In the genomic region with DNA sequence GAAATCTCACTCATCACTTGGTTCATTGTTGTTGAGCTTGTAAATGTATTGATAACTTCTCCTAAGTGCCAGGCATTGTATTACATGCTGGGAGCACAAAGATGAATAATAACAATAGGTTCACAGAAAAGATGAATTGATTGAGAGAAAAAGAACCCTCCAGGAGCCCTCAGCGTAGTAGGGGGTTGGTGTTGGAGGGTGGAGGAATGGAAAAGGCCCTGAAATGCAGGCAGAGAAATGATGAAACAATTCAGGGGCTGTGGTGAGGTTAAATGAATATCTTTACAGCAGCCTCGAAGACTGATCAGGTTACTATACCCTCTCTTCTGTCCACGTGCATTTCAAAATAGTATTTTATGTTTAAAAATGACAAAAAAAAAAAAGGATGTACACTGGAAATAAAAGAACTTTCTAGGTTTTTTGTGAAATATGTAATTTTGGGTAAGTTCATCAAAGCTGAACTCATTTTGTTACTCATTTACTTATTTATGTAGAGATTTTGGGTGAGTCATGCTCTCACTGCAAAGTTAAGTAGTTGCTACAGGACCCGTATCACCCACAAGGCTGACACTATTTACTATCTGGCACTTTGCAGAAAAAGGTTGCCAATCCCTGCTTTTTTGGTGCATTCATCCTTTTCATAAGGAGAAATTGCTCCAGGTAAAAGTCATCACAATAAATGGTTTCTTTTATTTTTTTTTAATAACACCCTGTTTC, we compare ENCODE assay signal across 20 cellular contexts.
A peak's percentile ranks its signal among the peaks of the same experiment; 100 is the strongest.
DNase-seq lines count a peak whose midpoint lies in the region; ATAC-seq, FAIRE-seq and TF ChIP-seq lines count a peak whose summit lies in the region.
"Had no signal": no experiment of that assay in that cellular context is flagged by ENCODE, and none has a peak within 500 bp of the region (broad histone marks: within the 10 kb centered on the region; RNA-seq: fewer than 3 reads in every experiment).

No MANE protein-coding gene starts in this region.

- H3K14ac ChIP-seq in H1 (ENCODE audit: insufficient read length) = no peak overlapping the region

- H2BK12ac ChIP-seq in H1 (ENCODE audit: low read depth, low read length) = no peak overlapping the region

- H3K36me3 ChIP-seq in H1 (ENCODE audit: control insufficient read depth in 2 of 4, insufficient read depth in 4 of 4, low read length in 3 of 4) (no peaks in the 10 kb centered on the region), neural progenitor cell (no peaks in the 10 kb centered on the region)

- H2AFZ ChIP-seq in H1 (ENCODE audit: low read length) (peak overlapping the region; percentile 34; the same call in 1 of the 2 replicates), neural progenitor cell (replicated peaks) (peak overlapping the region; percentile 20)

- no peak overlapping the region for H2BK15ac ChIP-seq in H1 (ENCODE audit: low read length)

- no peak overlapping the region for H2BK20ac ChIP-seq in H1 (ENCODE audit: low read length)

- FAIRE-seq in H1 (lab: Jason Lieb, UNC) = no peak
- FAIRE-seq: GM19239, HTR-8/SVneo had no signal

- no peaks in the 10 kb centered on the region for H3K79me1 ChIP-seq in H1 (ENCODE audit: low read depth, low read length)

- TF ChIP-seq POLR2A in H1 (IDR thresholded peaks at IDR 0.05; ENCODE audit: control extremely low read depth in 1 of 2, low read depth in 2 of 2, low read length in 2 of 2) = no peak

- TF ChIP-seq CTCF in H1 (IDR thresholded peaks at IDR 0.05; ENCODE audit: control extremely low read depth in 1 of 3, insufficient read depth in 1 of 3, low read depth in 1 of 3, low read length in 3 of 3) (no peak), neural progenitor cell (IDR thresholded peaks at IDR 0.05) (no peak)

- TF ChIP-seq RAD21 in H1 (IDR thresholded peaks at IDR 0.05 in 1 of 2, conservative IDR thresholded peaks at IDR 0.05 in 1 of 2; ENCODE audit: low read depth in 2 of 2, low read length in 2 of 2) = no peak

- no peak overlapping the region for H2BK5ac ChIP-seq in H1 (ENCODE audit: low read depth, low read length)

- H3F3A ChIP-seq in neural progenitor cell (ENCODE audit: low read depth) = peaks cover 20% of the 10 kb centered on the region

- TF ChIP-seq EP300 in H1 (IDR thresholded peaks at IDR 0.05; ENCODE audit: borderline replicate concordance in 1 of 2, low read depth in 2 of 2, low read length in 2 of 2) = no peak

- H3K4me3 ChIP-seq in H1 (ENCODE audit: extremely low read depth in 1 of 4, insufficient read depth in 2 of 4, low read depth in 3 of 4, low read length in 4 of 4) (no peak overlapping the region), neural progenitor cell (no peak overlapping the region)

- H3K4me1 ChIP-seq in H1 (replicated peaks in 1 of 4; ENCODE audit: control insufficient read depth in 3 of 4, insufficient read depth in 4 of 4, low read length in 3 of 4) (no peaks in the 10 kb centered on the region; a peak in 1 of 7 replicates), neural progenitor cell (peaks cover 36% of the 10 kb centered on the region)

- H3K27me3 ChIP-seq in H1 (replicated peaks in 1 of 4; ENCODE audit: control insufficient read depth in 3 of 4, extremely low read depth in 1 of 4, insufficient read depth in 3 of 4, low read length in 3 of 4) (no peaks in the 10 kb centered on the region), neural progenitor cell (no peaks in the 10 kb centered on the region)

- POLR2A ChIA-PET in H1 (lab: Charles Lee; ENCODE audit: partially characterized antibody) = interaction anchor here (0.6 kb wide), 2 partner anchors 33 to 218 kb away, joined by 3 read pairs; no protein-coding TSS in a partner anchor

- no peak overlapping the region for H3K4me3 Mint-ChIP-seq in neural progenitor cell
- H3K4me3 Mint-ChIP-seq: CD14-positive monocyte had no signal

- DNase-seq in Caki2 (ENCODE audit: low read depth) (peak; percentile 40), M059J (ENCODE audit: low read depth) (peak; percentile 56), H1 (ENCODE audit: low read depth in 1 of 2, low spot score in 2 of 2) (peak in 1 of 2 experiments; percentile 38), neural progenitor cell (ENCODE audit: low spot score) (peak; percentile 20), D341Med (ENCODE audit: low spot score) (no peak), substantia nigra (lab: John Stamatoyannopoulos, UW) (no peak)
- DNase-seq: AML-193, EL, KBM-7, NCI-H1048, NCI-H2081 treated with DMSO at 0.1 percent for 48 hours, NCI-H510A treated with DMSO at 0.1 percent for 48 hours, SHP77 treated with DMSO at 0.1 percent for 48 hours had no signal

- peak overlapping the region; percentile 15 for H3K27ac Mint-ChIP-seq in neural progenitor cell
- H3K27ac Mint-ChIP-seq: CD14-positive monocyte had no signal

- no peak overlapping the region for H3K56ac ChIP-seq in H1 (replicated peaks; ENCODE audit: insufficient read length, low read depth, low read length)

- no peak overlapping the region for H3K4ac ChIP-seq in H1 (replicated peaks; ENCODE audit: insufficient read length, low read depth, low read length)

- in situ Hi-C loops in Caki2 (cut with HindIII; ENCODE audit: low pct_unique_long_range_greater_than_20kb, low sequenced_read_pairs) = no loop called here

- no peaks in the 10 kb centered on the region for H3K9me3 ChIP-seq in H1 (ENCODE audit: insufficient read depth in 2 of 2, low read depth in 1 of 2, low read length in 1 of 2)
- no peaks in the 10 kb centered on the region for H3K9me3 ChIP-seq in neural progenitor cell (ENCODE audit: low read depth)

- WGBS in H1 (ENCODE audit: extremely low coverage in 1 of 2, insufficient coverage in 1 of 2, insufficient read length in 1 of 2, insufficient replicate concordance in 2 of 2, low coverage in 1 of 2, low lambda C conversion rate in 2 of 2, missing lambda C conversion rate in 1 of 2), 2 experiments = 81% methylated on average over 4 of the region's 4 CpGs; no CpG with 5 or more reads in 1 of the 2 experiments

- no peak overlapping the region for H2AK5ac ChIP-seq in H1 (ENCODE audit: low read depth, low read length)

- no peak overlapping the region for H3K23ac ChIP-seq in H1 (ENCODE audit: insufficient read length)

- peaks cover 15% of the 10 kb centered on the region for H3K9me3 Mint-ChIP-seq in neural progenitor cell

- H3K9ac ChIP-seq in H1 (replicated peaks in 1 of 4; ENCODE audit: extremely low read depth in 1 of 4, low read depth in 3 of 4, low read length in 3 of 4) = no peak overlapping the region
- no peak overlapping the region for H3K9ac ChIP-seq in neural progenitor cell

- no peaks in the 10 kb centered on the region for H4K20me1 ChIP-seq in H1 (replicated peaks in 1 of 2; ENCODE audit: control insufficient read depth in 1 of 2, insufficient read depth in 2 of 2, low read length in 2 of 2)
- no peaks in the 10 kb centered on the region for H4K20me1 ChIP-seq in neural progenitor cell (ENCODE audit: low read depth)

- H3K23me2 ChIP-seq in H1 (ENCODE audit: low read depth, low read length) = no peaks in the 10 kb centered on the region

- H2BK120ac ChIP-seq in H1 (replicated peaks; ENCODE audit: low read depth, low read length) = no peak overlapping the region

- peaks cover 12% of the 10 kb centered on the region for H3K27me3 Mint-ChIP-seq in neural progenitor cell (ENCODE audit: insufficient read depth, low read depth)

- H3K4me2 ChIP-seq in H1 (ENCODE audit: insufficient read depth in 1 of 2, low read depth in 2 of 2, low read length in 2 of 2) (0 out of 4 replicates have a peak overlapping the region, but pooled peaks of 1 of the 2 experiments have one; percentile 0), neural progenitor cell (peak overlapping the region; percentile 4)

- no peaks in the 10 kb centered on the region for H3K79me2 ChIP-seq in H1 (ENCODE audit: control insufficient read depth in 1 of 2, insufficient read depth in 2 of 2, low read length in 2 of 2)
- no peaks in the 10 kb centered on the region for H3K79me2 ChIP-seq in neural progenitor cell (ENCODE audit: low read depth)

- peaks cover 46% of the 10 kb centered on the region for H3K4me1 Mint-ChIP-seq in neural progenitor cell
- H3K4me1 Mint-ChIP-seq: CD14-positive monocyte had no signal

- CTCF ChIA-PET in H1 (lab: Charles Lee; ENCODE audit: partially characterized antibody) = interaction anchor here (1.1 to 1.7 kb wide), 7 partner anchors 9 to 25 kb away, joined by 3 to 6 read pairs (median 4); no protein-coding TSS in a partner anchor

- no peak overlapping the region for H4K8ac ChIP-seq in H1 (ENCODE audit: extremely low read depth, insufficient read depth, low read length)

- no peak for ATAC-seq in HG03469 (IDR thresholded peaks at IDR 0.05; ENCODE audit: unreplicated experiment)
- ATAC-seq: HCT116, SK-N-SH treated with all-trans-retinoic acid at 6 μM for 48 hours had no signal

- no peak overlapping the region for H4K91ac ChIP-seq in H1 (replicated peaks; ENCODE audit: insufficient read length, low read length)

- no peaks in the 10 kb centered on the region for H3K36me3 Mint-ChIP-seq in neural progenitor cell
- H3K36me3 Mint-ChIP-seq: CD14-positive monocyte had no signal

- H3K27ac ChIP-seq in H1 (ENCODE audit: low read depth, low read length) (no peak overlapping the region), neural progenitor cell (peak overlapping the region; percentile 78), substantia nigra (ENCODE audit: low read depth, low read length, poor library complexity, severe bottlenecking) (no peak overlapping the region)
- H3K27ac ChIP-seq: HL-60 had no signal

- no peak overlapping the region for H4K5ac ChIP-seq in H1 (ENCODE audit: insufficient read length, low read depth, low read length)

- no peak overlapping the region for H3K18ac ChIP-seq in H1 (ENCODE audit: extremely low read depth, low read length)

TF ChIP-seq in H1, 55 proteins besides CTCF, POLR2A, EP300 and RAD21 (continues in another document):
- TF ChIP-seq TAF1 (IDR thresholded peaks at IDR 0.05; ENCODE audit: low read depth, low read length) (no peak), PHF8 (conservative IDR thresholded peaks at IDR 0.05; ENCODE audit: low read depth, low read length) (no peak), CREB1 (IDR thresholded peaks at IDR 0.05) (no peak), POLR2AphosphoS5 (IDR thresholded peaks at IDR 0.05; ENCODE audit: low read depth, low read length) (no peak), EGR1 (IDR thresholded peaks at IDR 0.05; ENCODE audit: borderline replicate concordance, low read depth, low read length) (no peak), ASH2L (IDR thresholded peaks at IDR 0.05; ENCODE audit: low read length) (no peak), KDM5A (IDR thresholded peaks at IDR 0.05; ENCODE audit: low read length) (no peak), CHD2 (IDR thresholded peaks at IDR 0.05; ENCODE audit: low read length) (no peak), GTF2F1 (IDR thresholded peaks at IDR 0.05; ENCODE audit: borderline replicate concordance, low read depth, low read length) (no peak), ZNF274 (IDR thresholded peaks at IDR 0.05; ENCODE audit: borderline replicate concordance, extremely low read depth, low read length) (no peak)

Comparison
In these comparisons a context has a peak if more than half of its experiments do, and no peak if none do; other contexts are left out.
1. DNase-seq: peak in Caki2 (single experiment), M059J (single experiment) and neural progenitor cell (single experiment); none in D341Med (single experiment) and substantia nigra (0 of 49).